Comparison of ENCODE assay signal across 2 cellular contexts in the genomic region with DNA sequence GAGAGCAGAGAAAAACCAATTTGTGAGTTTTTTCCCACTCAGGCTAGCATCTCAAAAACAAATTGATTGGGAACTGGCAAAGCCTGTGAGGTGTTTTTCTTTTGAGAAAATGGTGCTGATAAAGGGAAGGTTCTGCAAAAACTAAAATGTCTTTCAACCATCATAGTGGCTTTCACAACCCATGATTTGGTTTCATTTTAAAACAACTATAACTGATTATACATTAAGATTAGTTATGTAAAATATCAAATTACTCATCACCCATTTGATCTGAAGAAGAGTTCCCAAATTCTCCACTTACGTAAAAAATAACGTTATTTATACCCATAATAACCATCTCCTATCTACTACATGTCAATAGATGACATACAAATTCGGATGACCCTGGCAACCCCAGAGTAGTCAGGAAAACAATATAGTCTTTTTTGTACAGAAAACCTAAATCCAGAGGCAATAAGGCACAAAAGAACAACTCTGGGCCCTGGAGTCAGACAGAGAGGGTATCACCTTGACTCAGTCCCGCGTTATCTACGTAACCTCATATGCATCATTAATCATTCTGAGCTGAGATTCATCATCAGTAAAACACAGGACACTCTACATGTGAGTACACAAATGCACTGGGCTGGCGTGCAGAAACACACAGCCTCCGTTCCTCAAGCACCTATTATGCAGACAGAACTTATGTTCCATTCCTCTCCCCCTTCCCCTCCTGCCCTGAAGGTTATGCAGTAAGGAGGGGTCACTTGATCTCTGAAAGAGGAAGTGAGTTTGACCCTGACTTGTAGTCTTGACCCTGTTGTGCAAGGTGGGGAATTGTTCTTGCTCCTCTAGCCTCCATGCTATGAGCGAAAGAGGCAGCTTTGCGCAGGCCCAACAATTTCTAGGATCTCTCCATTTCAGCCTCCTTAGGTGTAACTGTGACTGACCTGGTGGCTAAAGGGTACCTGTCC.
TF ChIP-seq lines count a peak whose summit lies in the region.

No MANE protein-coding gene starts in this region.

TF ChIP-seq in K562, 482 proteins besides CTCF, POLR2A, EP300 and RAD21 (continued from another document):
- TF ChIP-seq ESRRA (IDR thresholded peaks at IDR 0.05; ENCODE audit: borderline replicate concordance, low read depth) (0 out of 2 replicates have a peak, but pooled peaks have one; percentile 18), SPI1 (IDR thresholded peaks at IDR 0.05; ENCODE audit: borderline replicate concordance, low read depth, low read length) (peak; percentile 86), SMAD2 (IDR thresholded peaks at IDR 0.05; ENCODE audit: low read depth, low read length) (no peak)

TF ChIP-seq in HEK293T, 16 proteins besides CTCF, POLR2A, EP300 and RAD21 (continued from another document):
- no peak for TF ChIP-seq ZNF384 (IDR thresholded peaks at IDR 0.05)
- TF ChIP-seq ARNT (IDR thresholded peaks at IDR 0.05), result no peak
